Comparison of ENCODE assay signal across 2 cellular contexts in genomic region chr10:34033067-34033466, GRCh38.
TF ChIP-seq lines count a peak whose summit lies in the region.

No MANE protein-coding gene starts in this region.

TF ChIP-seq in HepG2, 621 proteins besides CTCF, POLR2A, EP300 and RAD21:
- TF ChIP-seq BHLHE40 (IDR thresholded peaks at IDR 0.05; ENCODE audit: low read length) (peak; percentile 65), MNT (IDR thresholded peaks at IDR 0.05) (peak; percentile 60), ATF7 (IDR thresholded peaks at IDR 0.05) (0 out of 2 replicates have a peak, but pooled peaks have one; percentile 5), ATF7 (CRISPR knock-in tag; IDR thresholded peaks at IDR 0.05) (no peak), CEBPB (IDR thresholded peaks at IDR 0.05; ENCODE audit: borderline replicate concordance, low read depth, low read length) (0 out of 2 replicates have a peak, but pooled peaks have one; percentile 30), ZNF773 (CRISPR knock-in tag; IDR thresholded peaks at IDR 0.05; ENCODE audit: borderline replicate concordance) (no peak), CREM (IDR thresholded peaks at IDR 0.05) (no peak), CREM (CRISPR knock-in tag; IDR thresholded peaks at IDR 0.05) (no peak), SNAPC4 (CRISPR knock-in tag; IDR thresholded peaks at IDR 0.05) (no peak), E2F1 (CRISPR knock-in tag; IDR thresholded peaks at IDR 0.05) (no peak)

TF ChIP-seq in IMR-90, 13 proteins besides CTCF, POLR2A, EP300 and RAD21:
- TF ChIP-seq BHLHE40 (IDR thresholded peaks at IDR 0.05; ENCODE audit: low read depth, low read length), result 0 out of 2 replicates have a peak, but pooled peaks have one; percentile 8
- 0 out of 2 replicates have a peak, but pooled peaks have one; percentile 19 for TF ChIP-seq CEBPB (IDR thresholded peaks at IDR 0.05; ENCODE audit: low read depth, low read length)
- no peak for TF ChIP-seq FOS (IDR thresholded peaks at IDR 0.05; ENCODE audit: low read depth, low read length)
